Comparison of ENCODE assay signal across 12 cellular contexts in genomic region chr1:219991511-219991810, GRCh38. TPM values are rescaled to one million over a fixed set of nuclear protein-coding genes. Genes with fewer than 3 reads are reported as not detected.
DNase-seq lines count a peak whose midpoint lies in the region; ATAC-seq, FAIRE-seq and TF ChIP-seq lines count a peak whose summit lies in the region.
"Had no signal": no experiment of that assay in that cellular context is flagged by ENCODE, and none has a peak within 500 bp of the region (broad histone marks: within the 10 kb centered on the region; RNA-seq: fewer than 3 reads in every experiment).

No MANE protein-coding gene starts in this region.

- H3K27ac Mint-ChIP-seq in stimulated activated memory B cell treated with anti-CD40 and anti-IgM and Interleukin-4, amounts not matched to agents 10 μg/mL and 1 μg/mL and 100 μg/mL, for 72 hours, result peak overlapping the region; percentile 65

- TF ChIP-seq POLR2A in body of pancreas (IDR thresholded peaks at IDR 0.05), result no peak

- peak; percentile 30 for ATAC-seq in body of pancreas
- ATAC-seq in stimulated activated memory B cell treated with anti-CD40 and anti-IgM and Interleukin-4, amounts not matched to agents 10 μg/mL and 1 μg/mL and 100 μg/mL, for 72 hours, result no peak
- ATAC-seq in HG03342 (IDR thresholded peaks at IDR 0.05; ENCODE audit: unreplicated experiment), result no peak
- ATAC-seq: GM12878 had no signal

- H3K4me1 ChIP-seq in body of pancreas, result peaks cover 59% of the 10 kb centered on the region
- H3K4me1 ChIP-seq in tibial artery, result peaks cover 0 to 11% (median 4%) of the 10 kb centered on the region in 4 donors
- H3K4me1 ChIP-seq: SJCRH30 had no signal

- H3K4me1 Mint-ChIP-seq in stimulated activated memory B cell treated with anti-CD40 and anti-IgM and Interleukin-4, amounts not matched to agents 10 μg/mL and 1 μg/mL and 100 μg/mL, for 72 hours, result peaks cover 47% of the 10 kb centered on the region

- H3K36me3 Mint-ChIP-seq in stimulated activated memory B cell treated with anti-CD40 and anti-IgM and Interleukin-4, amounts not matched to agents 10 μg/mL and 1 μg/mL and 100 μg/mL, for 72 hours, result peaks cover 47% of the 10 kb centered on the region

- H3K27me3 ChIP-seq in body of pancreas (no peaks in the 10 kb centered on the region), tibial artery (no peaks in the 10 kb centered on the region)
- H3K27me3 ChIP-seq: SJCRH30 had no signal

- no peaks in the 10 kb centered on the region for H3K27me3 Mint-ChIP-seq in stimulated activated memory B cell treated with anti-CD40 and anti-IgM and Interleukin-4, amounts not matched to agents 10 μg/mL and 1 μg/mL and 100 μg/mL, for 72 hours

- peak; percentile 51 for FAIRE-seq in D721Med (lab: Jason Lieb, UNC)
- FAIRE-seq: GM12878 had no signal

- H3K4me3 ChIP-seq in body of pancreas (no peak overlapping the region), tibial artery (no peak overlapping the region)
- H3K4me3 ChIP-seq: GM12878, SJCRH30 had no signal

- H3K36me3 ChIP-seq in body of pancreas (replicated peaks in 1 of 2; ENCODE audit: insufficient read depth in 1 of 2, low read depth in 2 of 2), result peaks cover 0 to 4% of the 10 kb centered on the region in 2 donors
- peaks cover 26 to 41% (median 35%) of the 10 kb centered on the region in 3 donors for H3K36me3 ChIP-seq in tibial artery

- intact Hi-C loops in body of pancreas (cut with DNase I) (no loop called here), tibial artery (cut with DNase I; ENCODE audit: low total_unique reads) (no loop called here)

- DNase-seq in D721Med (ENCODE audit: insufficient read length, low spot score) (no peak), body of pancreas (no peak), left kidney (ENCODE audit: low read depth, low spot score) (peak; percentile 11), tibial artery (no peak), putamen (ENCODE audit: low spot score) (no peak)
- DNase-seq: GOT3, NCI-H187 treated with DMSO at 0.1 percent for 48 hours had no signal

- H3K4me3 Mint-ChIP-seq in stimulated activated memory B cell treated with anti-CD40 and anti-IgM and Interleukin-4, amounts not matched to agents 10 μg/mL and 1 μg/mL and 100 μg/mL, for 72 hours, result no peak overlapping the region
- H3K4me3 Mint-ChIP-seq: CD14-positive monocyte had no signal

- TF ChIP-seq CTCF in D721Med (IDR thresholded peaks at IDR 0.05; ENCODE audit: insufficient read depth, missing control alignments), result no peak
- TF ChIP-seq CTCF in body of pancreas (IDR thresholded peaks at IDR 0.05), result no peak
- no peak for TF ChIP-seq CTCF in tibial artery (IDR thresholded peaks at IDR 0.05)

- 15 to 17% methylated on average over 3 of the region's 3 CpGs for WGBS in body of pancreas, 2 donors

- H3K9me3 Mint-ChIP-seq in stimulated activated memory B cell treated with anti-CD40 and anti-IgM and Interleukin-4, amounts not matched to agents 10 μg/mL and 1 μg/mL and 100 μg/mL, for 72 hours, result no peaks in the 10 kb centered on the region
- H3K9me3 Mint-ChIP-seq: CD14-positive monocyte had no signal

- H3K9me3 ChIP-seq in body of pancreas, result no peaks in the 10 kb centered on the region
- no peaks in the 10 kb centered on the region for H3K9me3 ChIP-seq in tibial artery
- H3K9me3 ChIP-seq: SJCRH30 had no signal

- peak overlapping the region in 3 of 4 donors; percentile 26 to 72 (median 37) for H3K27ac ChIP-seq in body of pancreas
- peak overlapping the region in 1 of 2 donors; percentile 40 for H3K27ac ChIP-seq in tibial artery
- H3K27ac ChIP-seq: SJCRH30 had no signal

RNA-seq across cellular contexts. Expression of gene EPRS1, which starts 54.8 kb away (rescaled TPM):
- total RNA-seq in body of pancreas, result 10 to 100 TPM; 33.0 to 37.6 TPM
